7 cellular contexts compared by ENCODE assay signal in the genomic region with DNA sequence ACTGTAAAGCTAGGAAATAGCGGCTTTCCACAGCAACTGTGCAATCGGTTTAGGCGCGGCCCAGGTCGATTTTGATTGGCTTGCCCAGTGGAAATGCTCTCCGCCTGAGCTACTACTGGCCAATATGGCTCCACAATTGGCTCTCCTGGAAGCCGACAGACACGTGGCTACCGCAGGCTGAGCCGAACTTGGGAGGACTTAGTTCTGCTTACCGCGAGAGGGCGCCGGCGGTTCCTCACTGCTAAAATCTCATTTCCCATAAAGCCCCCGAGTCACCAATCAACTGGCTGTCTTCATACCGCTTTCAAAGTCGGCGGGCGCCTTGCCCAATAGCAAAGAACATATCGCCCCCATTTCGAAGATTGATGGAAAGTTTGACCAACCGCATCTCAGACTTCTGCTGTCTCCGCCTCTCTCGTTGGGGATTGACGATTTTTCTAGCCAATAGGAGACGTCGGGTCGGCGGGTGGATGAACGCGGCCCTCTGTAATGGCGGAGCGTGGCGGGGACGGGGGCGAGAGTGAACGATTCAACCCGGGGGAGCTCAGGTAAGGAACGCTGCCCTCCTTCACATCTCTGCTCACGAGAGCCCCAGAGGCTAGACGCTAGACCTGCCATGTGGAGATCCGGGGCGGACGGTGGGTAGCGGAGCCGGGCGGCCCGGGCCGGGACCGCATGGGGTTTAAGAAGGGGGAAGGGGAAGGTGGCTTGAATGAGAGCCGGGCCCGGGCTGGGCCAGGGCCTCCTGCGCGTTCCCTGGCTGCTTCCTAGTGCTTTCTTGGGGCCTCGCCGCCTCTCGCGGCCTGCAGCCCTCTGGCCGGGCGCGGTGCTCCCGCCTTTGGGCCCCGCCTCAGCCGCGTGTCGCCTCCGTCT. TPM values are rescaled to one million over a fixed set of nuclear protein-coding genes. Genes with fewer than 3 reads are reported as not detected.
DNase-seq lines count a peak whose midpoint lies in the region; ATAC-seq, FAIRE-seq and TF ChIP-seq lines count a peak whose summit lies in the region.

A gene (plus strand): TSS at position 473 of the 873 bp plus-strand sequence. CDS start 17 bp downstream, at position 490.

- peak within 1 kb of the TSS; percentile 99 for H3K27ac Mint-ChIP-seq in T-helper 2 cell treated with Interferon-gamma antibody and Interleukin-4, amounts not matched to agents 5 μg/mL and 100 μg/mL, for 36 hours
- peak within 1 kb of the TSS; percentile 100 for H3K27ac Mint-ChIP-seq in astrocyte (ENCODE audit: unreplicated experiment)

- H2AFZ ChIP-seq in astrocyte (ENCODE audit: low read depth, low read length): peak within 1 kb of the TSS; percentile 87

- DNase-seq in NCI-H187 treated with DMSO at 0.1 percent for 48 hours (lab: John Stamatoyannopoulos, UW) (peak; percentile 96), astrocyte (ENCODE audit: low read depth) (peak; percentile 100), hepatic stellate cell (ENCODE audit: low spot score) (peak; percentile 90), renal cortical epithelial cell (ENCODE audit: low read depth) (peak; percentile 99)
- DNase-seq in T-helper 2 cell treated with Interferon-gamma antibody and Interleukin-4, amounts not matched to agents 5 μg/mL and 100 μg/mL, for 36 hours (ENCODE audit: low spot score): peak; percentile 96

- H3K4me3 Mint-ChIP-seq in T-helper 2 cell treated with Interferon-gamma antibody and Interleukin-4, amounts not matched to agents 5 μg/mL and 100 μg/mL, for 36 hours: peak within 1 kb of the TSS; percentile 98
- peak within 1 kb of the TSS; percentile 99 for H3K4me3 Mint-ChIP-seq in astrocyte (ENCODE audit: unreplicated experiment)

- peak; percentile 59 for TF ChIP-seq CTCF in astrocyte (IDR thresholded peaks at IDR 0.05; ENCODE audit: insufficient read depth, low read depth, low read length)

- H3K4me1 Mint-ChIP-seq in T-helper 2 cell treated with Interferon-gamma antibody and Interleukin-4, amounts not matched to agents 5 μg/mL and 100 μg/mL, for 36 hours (ENCODE audit: low read depth): peaks cover 29% of the 10 kb centered on the region
- H3K4me1 Mint-ChIP-seq in astrocyte (ENCODE audit: low read depth, unreplicated experiment): peaks cover 26% of the 10 kb centered on the region

- FAIRE-seq in astrocyte (lab: Jason Lieb, UNC): peak; percentile 41

- H3K27me3 ChIP-seq in astrocyte (ENCODE audit: insufficient read depth, low read length): no peaks in the 10 kb centered on the region

- H3K4me2 ChIP-seq in astrocyte (ENCODE audit: low read length): peak within 1 kb of the TSS; percentile 89

- peaks cover 11% of the 10 kb centered on the region for H3K36me3 Mint-ChIP-seq in T-helper 2 cell treated with Interferon-gamma antibody and Interleukin-4, amounts not matched to agents 5 μg/mL and 100 μg/mL, for 36 hours (ENCODE audit: low read depth)
- no peaks in the 10 kb centered on the region for H3K36me3 Mint-ChIP-seq in astrocyte (ENCODE audit: low read depth, unreplicated experiment)

- H4K20me1 ChIP-seq in astrocyte (ENCODE audit: insufficient read depth, low read length): peaks cover 42% of the 10 kb centered on the region

- peak; percentile 96 for ATAC-seq in GM18498 (IDR thresholded peaks at IDR 0.05; ENCODE audit: unreplicated experiment)
- peak; percentile 96 for ATAC-seq in HG02943 (IDR thresholded peaks at IDR 0.05; ENCODE audit: low read depth, unreplicated experiment)

- no peaks in the 10 kb centered on the region for H3K9me3 ChIP-seq in astrocyte (ENCODE audit: insufficient read depth, low read depth, low read length)

- no peaks in the 10 kb centered on the region for H3K9me3 Mint-ChIP-seq in T-helper 2 cell treated with Interferon-gamma antibody and Interleukin-4, amounts not matched to agents 5 μg/mL and 100 μg/mL, for 36 hours
- H3K9me3 Mint-ChIP-seq in astrocyte (ENCODE audit: unreplicated experiment): no peaks in the 10 kb centered on the region

- peak within 1 kb of the TSS; percentile 84 for H3K4me3 ChIP-seq in astrocyte (ENCODE audit: insufficient read depth, low read depth, low read length)

- H3K4me1 ChIP-seq in astrocyte (ENCODE audit: insufficient read depth, low read length): peaks cover 11% of the 10 kb centered on the region

- no peaks in the 10 kb centered on the region for H3K36me3 ChIP-seq in astrocyte (ENCODE audit: insufficient read depth, low read length)

- H3K27me3 Mint-ChIP-seq in T-helper 2 cell treated with Interferon-gamma antibody and Interleukin-4, amounts not matched to agents 5 μg/mL and 100 μg/mL, for 36 hours (ENCODE audit: low read depth): peaks cover 4% of the 10 kb centered on the region
- H3K27me3 Mint-ChIP-seq in astrocyte (ENCODE audit: low read depth, unreplicated experiment): no peaks in the 10 kb centered on the region

- peak within 1 kb of the TSS; percentile 98 for H3K9ac ChIP-seq in astrocyte (ENCODE audit: low read length)

- H3K79me2 ChIP-seq in astrocyte (ENCODE audit: insufficient read depth, low read length): peaks cover 50% of the 10 kb centered on the region

- peak within 1 kb of the TSS; percentile 97 for H3K27ac ChIP-seq in astrocyte (ENCODE audit: low read depth, low read length)

RNA-seq across cellular contexts. Expression of the gene that starts here (rescaled TPM):
- total RNA-seq in astrocyte (53.1 and 66.0 TPM in 2 replicates), renal cortical epithelial cell (34.9 and 47.4 TPM in 2 replicates)

Comparison
In these comparisons a context has a peak if more than half of its experiments do, and no peak if none do; other contexts are left out.
1. Peak in every context shown above with its lines: DNase-seq, ATAC-seq, H3K4me3 ChIP-seq and H3K27ac ChIP-seq.